36 cellular contexts compared by ENCODE assay signal in genomic region chrX:34058005-34058404, GRCh38.
"Had no signal": no experiment of that assay in that cellular context is flagged by ENCODE, and none has a peak within 500 bp of the region (broad histone marks: within the 10 kb centered on the region; RNA-seq: fewer than 3 reads in every experiment).

No MANE protein-coding gene starts in this region.

- H3K4me3 Mint-ChIP-seq: activated CD4-positive, alpha-beta T cell treated with anti-CD3 and anti-CD28 coated beads for 36 hours; activated CD4-positive, alpha-beta T cell treated with anti-CD3 and anti-CD28 coated beads, Interleukin-2, amount 10 ng/mL, durations not matched to agents 7 days and 5 days; activated naive CD4-positive, alpha-beta T cell treated with anti-CD3 and anti-CD28 coated beads, Interleukin-2, amount 10 ng/mL, durations not matched to agents 7 days and 5 days; activated naive CD8-positive, alpha-beta T cell; activated naive CD8-positive, alpha-beta T cell treated with anti-CD3 and anti-CD28 coated beads, Interleukin-2, amount 50 U/mL, for 24 hours; activated T-cell treated with anti-CD3 and anti-CD28 coated beads, Interleukin-2, amount 50 U/mL, for 4 hours; activated T-helper 1 cell treated with anti-CD3 and anti-CD28 coated beads, Interleukin-12 subunit alpha, Interleukin-12 subunit beta, Interleukin-2, Interleukin-4 antibody, amounts not matched to agents 30 ng/mL and 10 ng/mL and 1 ng/mL, durations not matched to agents 14 hours and 24 hours and 36 hours; brain had no signal

- H3K36me3 ChIP-seq: Peyer's patch had no signal

- DNase-seq: activated CD4-positive, alpha-beta T cell treated with anti-CD3 and anti-CD28 coated beads for 36 hours; activated CD4-positive, alpha-beta T cell treated with anti-CD3 and anti-CD28 coated beads, Interleukin-2, amount 10 ng/mL, durations not matched to agents 7 days and 5 days; activated CD4-positive, alpha-beta T cell treated with anti-CD3 and anti-CD28 coated beads, Interleukin-2, amount 50 U/mL, for 48 hours; activated CD8-positive, alpha-beta memory T cell treated with anti-CD3 and anti-CD28 coated beads, Interleukin-2, amount 50 U/mL, for 4 hours; activated effector memory CD4-positive, alpha-beta T cell treated with Interleukin-2 at 50 U/mL for 16 hours; activated naive CD4-positive, alpha-beta T cell treated with anti-CD3 and anti-CD28 coated beads, Interleukin-2, amount 10 ng/mL, durations not matched to agents 7 days and 5 days; activated naive CD8-positive, alpha-beta T cell treated with anti-CD3 and anti-CD28 coated beads, Interleukin-2, amount 50 U/mL, for 24 hours; activated T-cell treated with anti-CD3 and anti-CD28 coated beads for 4 hours; activated T-cell treated with anti-CD3 and anti-CD28 coated beads, Interleukin-2, amount 50 U/mL, for 4 hours; anterior cingulate cortex; caudate nucleus; MM.1S; MV-4-11; NCI-H1092; NCI-H1436 treated with DMSO at 0.1 percent for 48 hours; NCI-H1694 treated with DMSO at 0.1 percent for 48 hours; NCI-H2029 treated with DMSO at 0.1 percent for 48 hours; NCI-H2107; NCI-H2171; NCI-H510A; NCI-H526; NCI-H748 treated with DMSO at 0.1 percent for 48 hours; NK-92 treated with Interleukin-12 subunit alpha and Interleukin-12 subunit beta, amount 100 ng/mL, for 24 hours; PC-3; Peyer's patch; SIG-M5; SW 1271; T-helper 1 cell; T-helper 2 cell; T-helper 9 cell had no signal

- H3K4me3 ChIP-seq: Peyer's patch had no signal

- H3K9me3 ChIP-seq: Peyer's patch had no signal

- H3K4me1 Mint-ChIP-seq: activated CD4-positive, alpha-beta T cell treated with anti-CD3 and anti-CD28 coated beads for 36 hours; activated CD4-positive, alpha-beta T cell treated with anti-CD3 and anti-CD28 coated beads, Interleukin-2, amount 10 ng/mL, durations not matched to agents 7 days and 5 days; activated naive CD4-positive, alpha-beta T cell treated with anti-CD3 and anti-CD28 coated beads, Interleukin-2, amount 10 ng/mL, durations not matched to agents 7 days and 5 days; activated naive CD8-positive, alpha-beta T cell treated with anti-CD3 and anti-CD28 coated beads, Interleukin-2, amount 50 U/mL, for 24 hours; brain had no signal

- H3K27me3 Mint-ChIP-seq: activated CD4-positive, alpha-beta T cell treated with anti-CD3 and anti-CD28 coated beads for 36 hours; activated CD4-positive, alpha-beta T cell treated with anti-CD3 and anti-CD28 coated beads, Interleukin-2, amount 10 ng/mL, durations not matched to agents 7 days and 5 days; activated naive CD4-positive, alpha-beta T cell treated with anti-CD3 and anti-CD28 coated beads, Interleukin-2, amount 10 ng/mL, durations not matched to agents 7 days and 5 days; activated naive CD8-positive, alpha-beta T cell; activated naive CD8-positive, alpha-beta T cell treated with anti-CD3 and anti-CD28 coated beads, Interleukin-2, amount 50 U/mL, for 24 hours had no signal

- H3K27me3 ChIP-seq: Peyer's patch had no signal

- H3K4me1 ChIP-seq: Peyer's patch had no signal

- ATAC-seq: activated CD4-positive, alpha-beta T cell treated with anti-CD3 and anti-CD28 coated beads for 36 hours; activated naive CD8-positive, alpha-beta T cell treated with anti-CD3 and anti-CD28 coated beads, Interleukin-2, amount 50 U/mL, for 24 hours; activated T-cell treated with anti-CD3 and anti-CD28 coated beads, Interleukin-2, amount 50 U/mL, for 4 hours; PC-3; Right ventricle myocardium inferior had no signal

- H3K27ac ChIP-seq: Peyer's patch, RWPE1, VCaP had no signal

- H3K27ac Mint-ChIP-seq: activated CD4-positive, alpha-beta T cell treated with anti-CD3 and anti-CD28 coated beads for 36 hours; activated CD4-positive, alpha-beta T cell treated with anti-CD3 and anti-CD28 coated beads, Interleukin-2, amount 10 ng/mL, durations not matched to agents 7 days and 5 days; activated naive CD4-positive, alpha-beta T cell treated with anti-CD3 and anti-CD28 coated beads, Interleukin-2, amount 10 ng/mL, durations not matched to agents 7 days and 5 days; activated naive CD8-positive, alpha-beta T cell; activated naive CD8-positive, alpha-beta T cell treated with anti-CD3 and anti-CD28 coated beads, Interleukin-2, amount 50 U/mL, for 24 hours; activated T-helper 1 cell treated with anti-CD3 and anti-CD28 coated beads, Interleukin-12 subunit alpha, Interleukin-12 subunit beta, Interleukin-2, Interleukin-4 antibody, amounts not matched to agents 30 ng/mL and 10 ng/mL and 1 ng/mL, durations not matched to agents 14 hours and 24 hours and 36 hours; brain had no signal

- H3K9me3 Mint-ChIP-seq: activated CD4-positive, alpha-beta T cell treated with anti-CD3 and anti-CD28 coated beads, Interleukin-2, amount 10 ng/mL, durations not matched to agents 7 days and 5 days; activated naive CD4-positive, alpha-beta T cell treated with anti-CD3 and anti-CD28 coated beads, Interleukin-2, amount 10 ng/mL, durations not matched to agents 7 days and 5 days; activated T-cell treated with anti-CD3 and anti-CD28 coated beads, Interleukin-2, amount 50 U/mL, for 4 hours; brain had no signal

- H3K36me3 Mint-ChIP-seq: activated naive CD4-positive, alpha-beta T cell treated with anti-CD3 and anti-CD28 coated beads, Interleukin-2, amount 10 ng/mL, durations not matched to agents 7 days and 5 days; activated naive CD8-positive, alpha-beta T cell; brain had no signal
